Comparison of ENCODE assay signal across 1 cellular context in genomic region chr9:3261484-3261883, GRCh38.
TF ChIP-seq lines count a peak whose summit lies in the region.

No MANE protein-coding gene starts in this region.

TF ChIP-seq in GM12878, 131 proteins besides CTCF, POLR2A, EP300 and RAD21 (continued from another document):
- TF ChIP-seq PBX3 (IDR thresholded peaks at IDR 0.05; ENCODE audit: insufficient replicate concordance, low read depth, low read length) = no peak
- no peak for TF ChIP-seq ATF3 (IDR thresholded peaks at IDR 0.05; ENCODE audit: borderline replicate concordance, extremely low read depth, low read depth, low read length)
- no peak for TF ChIP-seq POLR2AphosphoS2 (IDR thresholded peaks at IDR 0.05; ENCODE audit: low read depth, low read length)
- TF ChIP-seq ZNF592 (IDR thresholded peaks at IDR 0.05) = no peak
- no peak for TF ChIP-seq REST (IDR thresholded peaks at IDR 0.05; ENCODE audit: low read depth, low read length)
- no peak for TF ChIP-seq WRNIP1 (IDR thresholded peaks at IDR 0.05; ENCODE audit: borderline replicate concordance, low read depth, low read length)
- TF ChIP-seq RELB (IDR thresholded peaks at IDR 0.05; ENCODE audit: low read depth) = no peak
- TF ChIP-seq ZNF384 (IDR thresholded peaks at IDR 0.05; ENCODE audit: borderline replicate concordance, low read depth, low read length) = no peak
- TF ChIP-seq MYB (IDR thresholded peaks at IDR 0.05; ENCODE audit: borderline replicate concordance, low read depth, low read length) = no peak
- no peak for TF ChIP-seq MTA3 (IDR thresholded peaks at IDR 0.05; ENCODE audit: borderline replicate concordance, low read length)
TF ChIP-seq in GM12878: peak in this region for 0.
